Comparison of ENCODE assay signal across 1 cellular context in genomic region chr6:143429970-143430369, GRCh38.
TF ChIP-seq lines count a peak whose summit lies in the region.

No MANE protein-coding gene starts in this region.

TF ChIP-seq in SK-N-SH treated with all-trans-retinoic acid at 6 μM for 48 hours, 23 proteins besides CTCF, POLR2A, EP300 and RAD21 (continued from another document):
- TF ChIP-seq ZFP30 (CRISPR knock-in tag; IDR thresholded peaks at IDR 0.05) = no peak
- TF ChIP-seq OSR1 (CRISPR knock-in tag; IDR thresholded peaks at IDR 0.05) = no peak
- no peak for TF ChIP-seq ZFP3 (CRISPR knock-in tag; IDR thresholded peaks at IDR 0.05)
- no peak for TF ChIP-seq ARNTL (CRISPR knock-in tag; IDR thresholded peaks at IDR 0.05; ENCODE audit: borderline replicate concordance, low read depth)
- no peak for TF ChIP-seq ESRRG (CRISPR knock-in tag; IDR thresholded peaks at IDR 0.05)
TF ChIP-seq in SK-N-SH treated with all-trans-retinoic acid at 6 μM for 48 hours: peak in this region for 0.
